In genomic region chr2:43233218-43234212, GRCh38 we compare ENCODE assay signal across 11 cellular contexts. TPM values are rescaled to one million over a fixed set of nuclear protein-coding genes. Genes with fewer than 3 reads are reported as not detected.
A peak's percentile ranks its signal among the peaks of the same experiment; 100 is the strongest.
DNase-seq lines count a peak whose midpoint lies in the region; ATAC-seq and TF ChIP-seq lines count a peak whose summit lies in the region.
"Had no signal": no experiment of that assay in that cellular context is flagged by ENCODE, and none has a peak within 500 bp of the region (broad histone marks: within the 10 kb centered on the region; RNA-seq: fewer than 3 reads in every experiment).

No MANE protein-coding gene starts in this region.

- WGBS in prostate gland, result 70% methylated on average over 9 of the region's 9 CpGs

- DNase-seq in AML-193 (lab: John Stamatoyannopoulos, UW) (peak; percentile 83 to 92), DMS 273 treated with DMSO at 0.1 percent for 48 hours (lab: John Stamatoyannopoulos, UW) (peak; percentile 58), left lung (no peak), NCI-H1105 (lab: John Stamatoyannopoulos, UW) (no peak), MM.1S (no peak), prostate gland (ENCODE audit: low spot score) (no peak)
- DNase-seq: cortex of kidney, mesenchymal stem cell had no signal

- H4K20me1 ChIP-seq in OCI-LY1 (ENCODE audit: insufficient read depth, low read length) (no peaks in the 10 kb centered on the region), MM.1S (ENCODE audit: insufficient read depth, low read length) (no peaks in the 10 kb centered on the region)

- no peaks in the 10 kb centered on the region for H3K27me3 ChIP-seq in OCI-LY1 (ENCODE audit: insufficient read depth, low read length)
- no peaks in the 10 kb centered on the region for H3K27me3 ChIP-seq in left lung
- H3K27me3 ChIP-seq in MM.1S (replicated peaks; ENCODE audit: insufficient read depth, low read length), result no peaks in the 10 kb centered on the region
- no peaks in the 10 kb centered on the region for H3K27me3 ChIP-seq in prostate gland (replicated peaks; ENCODE audit: insufficient read depth)

- H2AFZ ChIP-seq in OCI-LY1 (ENCODE audit: low read length) (no peak overlapping the region), MM.1S (ENCODE audit: low read length) (no peak overlapping the region)
- H2AFZ ChIP-seq: parathyroid adenoma had no signal

- no peak for TF ChIP-seq POLR2A in prostate gland (IDR thresholded peaks at IDR 0.05)

- peaks cover 49% of the 10 kb centered on the region for H3K4me1 ChIP-seq in OCI-LY1 (ENCODE audit: insufficient read depth, low read length, severe bottlenecking)
- H3K4me1 ChIP-seq in left lung, result peaks cover 0 to 52% of the 10 kb centered on the region in 2 donors
- H3K4me1 ChIP-seq in MM.1S (ENCODE audit: low read length), result peaks cover 10% of the 10 kb centered on the region
- peaks cover 7% of the 10 kb centered on the region for H3K4me1 ChIP-seq in prostate gland (replicated peaks)
- H3K4me1 ChIP-seq: parathyroid adenoma had no signal

- H3K4me3 ChIP-seq in OCI-LY1 (ENCODE audit: low read depth, low read length, poor library complexity, severe bottlenecking) (no peak overlapping the region), left lung (no peak overlapping the region), MM.1S (ENCODE audit: low read length) (no peak overlapping the region), prostate gland (no peak overlapping the region)

- ATAC-seq in left lung (peak; percentile 13), HG03460 (IDR thresholded peaks at IDR 0.05; ENCODE audit: unreplicated experiment) (no peak)

- H3K9me3 ChIP-seq in OCI-LY1 (ENCODE audit: low read length) (no peaks in the 10 kb centered on the region), left lung (no peaks in the 10 kb centered on the region), MM.1S (replicated peaks; ENCODE audit: insufficient read depth, low read length) (no peaks in the 10 kb centered on the region), prostate gland (no peaks in the 10 kb centered on the region)

- no peak overlapping the region; the same call in 1 of the 2 replicates for H3K4me2 ChIP-seq in OCI-LY1 (ENCODE audit: low read length)
- H3K4me2 ChIP-seq in MM.1S (ENCODE audit: low read depth, low read length), result no peak overlapping the region

- TF ChIP-seq CTCF in OCI-LY1 (IDR thresholded peaks at IDR 0.05; ENCODE audit: low read length) (no peak), left lung (IDR thresholded peaks at IDR 0.05) (no peak), MM.1S (IDR thresholded peaks at IDR 0.05; ENCODE audit: low read length) (no peak), prostate gland (IDR thresholded peaks at IDR 0.05) (no peak)

- intact Hi-C loops in left lung (cut with DNase I) (loop anchor here in 1 of 2 donors (10.0 kb wide), 3 partner anchors 251 to 399 kb away; no protein-coding TSS in a partner anchor), prostate gland (cut with DNase I) (no loop called here)

- H3K36me3 ChIP-seq in OCI-LY1 (ENCODE audit: insufficient read depth, low read length) (no peaks in the 10 kb centered on the region), left lung (peaks cover 0 to 6% of the 10 kb centered on the region in 2 donors), MM.1S (replicated peaks; ENCODE audit: insufficient read depth, low read length) (no peaks in the 10 kb centered on the region), prostate gland (no peaks in the 10 kb centered on the region)

- H3K9me2 ChIP-seq in OCI-LY1 (ENCODE audit: low read depth, low read length) (no peaks in the 10 kb centered on the region), MM.1S (replicated peaks; ENCODE audit: insufficient read depth, low read length) (no peaks in the 10 kb centered on the region)

- H3F3A ChIP-seq in OCI-LY1 (ENCODE audit: insufficient read depth, low read length), result peaks cover 6% of the 10 kb centered on the region
- H3F3A ChIP-seq in MM.1S (ENCODE audit: insufficient read depth, low read length), result peaks cover 10% of the 10 kb centered on the region

- no peak overlapping the region; the same call in 1 of the 2 replicates for H3K9ac ChIP-seq in OCI-LY1 (ENCODE audit: low read length)
- no peak overlapping the region for H3K9ac ChIP-seq in MM.1S (ENCODE audit: low read length)
- H3K9ac ChIP-seq: parathyroid adenoma had no signal

- H3K27ac ChIP-seq in OCI-LY1 (ENCODE audit: low read depth, low read length, poor library complexity, severe bottlenecking) (peak overlapping the region; percentile 55), left lung (peak overlapping the region; percentile 23 to 63), MM.1S (ENCODE audit: low read length) (no peak overlapping the region), prostate gland (no peak overlapping the region)
- H3K27ac ChIP-seq: parathyroid adenoma had no signal

- H3K79me2 ChIP-seq in OCI-LY1 (ENCODE audit: insufficient read depth, low read length) (no peaks in the 10 kb centered on the region), MM.1S (ENCODE audit: low read length) (no peaks in the 10 kb centered on the region)
- H3K79me2 ChIP-seq: parathyroid adenoma had no signal

RNA-seq across cellular contexts. Expression of gene ZFP36L2, which starts 7.1 kb away (rescaled TPM):
- total RNA-seq in left lung (100 to 1,000 TPM in 1 of 2 donors, 10 to 100 TPM in 1; 72.2 to 112 TPM), prostate gland (100 to 1,000 TPM; 117 to 256 TPM)

Comparison
In these comparisons a context has a peak if more than half of its experiments do, and no peak if none do; other contexts are left out.
1. DNase-seq: peak in AML-193 (2 of 2) and DMS 273 treated with DMSO at 0.1 percent for 48 hours (single experiment); none in left lung (0 of 2), NCI-H1105 (single experiment), MM.1S (single experiment) and prostate gland (single experiment).
2. H3K27ac ChIP-seq: peak in OCI-LY1 (single experiment) and left lung (2 of 2); none in MM.1S (single experiment) and prostate gland (0 of 2).